8 cellular contexts compared by ENCODE assay signal in genomic region chr3:32175607-32176197, GRCh38.
DNase-seq lines count a peak whose midpoint lies in the region; ATAC-seq and TF ChIP-seq lines count a peak whose summit lies in the region.

No MANE protein-coding gene starts in this region.

- no peak overlapping the region for H3K4me3 ChIP-seq in fibroblast of villous mesenchyme (ENCODE audit: low read depth, low read length)
- H3K4me3 ChIP-seq in retinal pigment epithelial cell (ENCODE audit: low read length): no peak overlapping the region

- H3K27ac ChIP-seq in CD4-positive, alpha-beta T cell (ENCODE audit: low read depth, low read length): no peak overlapping the region

- peak; percentile 81 for TF ChIP-seq CTCF in CD4-positive, alpha-beta T cell (IDR thresholded peaks at IDR 0.05)
- TF ChIP-seq CTCF in fibroblast of villous mesenchyme (IDR thresholded peaks at IDR 0.05; ENCODE audit: insufficient read depth, low read depth, low read length) (peak; percentile 65), retinal pigment epithelial cell (conservative IDR thresholded peaks at IDR 0.05; ENCODE audit: low read depth, low read length) (peak; percentile 68)

- H3K27ac Mint-ChIP-seq in CD4-positive, alpha-beta T cell: no peak overlapping the region

- H3K27me3 Mint-ChIP-seq in CD4-positive, alpha-beta T cell: no peaks in the 10 kb centered on the region

- DNase-seq in CD4-positive, alpha-beta T cell: peak in 9 of 10 experiments; percentile 21 to 60 (median 48)
- peak; percentile 45 for DNase-seq in H4 (ENCODE audit: low spot score)
- DNase-seq in NCI-H82 treated with DMSO at 0.1 percent for 48 hours (lab: John Stamatoyannopoulos, UW; ENCODE audit: unreplicated experiment): peak; percentile 22
- peak; percentile 72 for DNase-seq in activated CD8-positive, alpha-beta memory T cell treated with anti-CD3 and anti-CD28 coated beads, Interleukin-2, amount 50 U/mL, for 48 hours
- peak; percentile 72 for DNase-seq in fibroblast of villous mesenchyme (ENCODE audit: low read depth)
- no peak for DNase-seq in retinal pigment epithelial cell (ENCODE audit: low read depth)

- H3K36me3 Mint-ChIP-seq in CD4-positive, alpha-beta T cell (ENCODE audit: low read depth): peaks cover 24% of the 10 kb centered on the region

- intact Hi-C loops in CD4-positive, alpha-beta T cell (cut with DNase I, micrococcal nuclease): loop anchor here (2.0 to 5.0 kb wide), 8 partner anchors 62 to 492 kb away; partner anchors contain the start of gene CMTM8 (in 1 of the 2)

- H3K27me3 ChIP-seq in CD4-positive, alpha-beta T cell (ENCODE audit: control insufficient read depth, insufficient read depth, low read length): no peaks in the 10 kb centered on the region

- POLR2A ChIA-PET in CD4-positive, alpha-beta T cell (lab: Charles Lee): interaction anchor here (2.0 kb wide), 1 partner anchor 159 kb away, joined by 8 read pairs; no protein-coding TSS in a partner anchor

- peak; percentile 44 for ATAC-seq in CD4-positive, alpha-beta T cell (ENCODE audit: poor library complexity)
- ATAC-seq in HG02623 (IDR thresholded peaks at IDR 0.05; ENCODE audit: unreplicated experiment) (no peak), HG03469 (IDR thresholded peaks at IDR 0.05; ENCODE audit: unreplicated experiment) (no peak)

- CTCF ChIA-PET in CD4-positive, alpha-beta T cell (lab: Charles Lee): interaction anchor here (0.6 to 1.5 kb wide), 6 partner anchors 60 to 225 kb away, joined by 3 to 5 read pairs (median 4); no protein-coding TSS in a partner anchor

- peaks cover 12% of the 10 kb centered on the region for H3K9me3 ChIP-seq in CD4-positive, alpha-beta T cell (ENCODE audit: control insufficient read depth, low read length)

- peaks cover 10% of the 10 kb centered on the region for H3K9me3 Mint-ChIP-seq in CD4-positive, alpha-beta T cell

- H3K4me3 Mint-ChIP-seq in CD4-positive, alpha-beta T cell: no peak overlapping the region

- peaks cover 12% of the 10 kb centered on the region for H3K4me1 Mint-ChIP-seq in CD4-positive, alpha-beta T cell (ENCODE audit: low read depth)
